In genomic region chr6:91751496-91751895, GRCh38 we compare ENCODE assay signal across 17 cellular contexts.
A peak's percentile ranks its signal among the peaks of the same experiment; 100 is the strongest.
DNase-seq lines count a peak whose midpoint lies in the region; ATAC-seq, FAIRE-seq and TF ChIP-seq lines count a peak whose summit lies in the region.
"Had no signal": no experiment of that assay in that cellular context is flagged by ENCODE, and none has a peak within 500 bp of the region (broad histone marks: within the 10 kb centered on the region; RNA-seq: fewer than 3 reads in every experiment).

No MANE protein-coding gene starts in this region.

- H3K27me3 ChIP-seq in foreskin keratinocyte: no peaks in the 10 kb centered on the region

- DNase-seq in LNCaP clone FGC (ENCODE audit: low read depth) (no peak), NCI-H748 (lab: John Stamatoyannopoulos, UW; ENCODE audit: unreplicated experiment) (peak; percentile 80), foreskin keratinocyte (no peak), superior temporal gyrus (ENCODE audit: extremely low spot score) (peak; percentile 36), NCI-H2227 treated with DMSO at 0.1 percent for 48 hours (lab: John Stamatoyannopoulos, UW) (no peak), SW480 (ENCODE audit: low spot score) (no peak), RCC 7860 (ENCODE audit: low spot score) (no peak)
- DNase-seq: CD8-positive, alpha-beta T cell; COR-L47; DMS153; DMS79 treated with DMSO at 0.1 percent for 48 hours; EL; GOT3; H9 had no signal

- no peak for FAIRE-seq in RCC 7860 (lab: Jason Lieb, UNC)
- FAIRE-seq: A549, D721Med, G401.6 had no signal

- no peak overlapping the region for H3K4me3 ChIP-seq in LNCaP clone FGC (ENCODE audit: low read depth, low read length)
- H3K4me3 ChIP-seq: A549 had no signal

- no peaks in the 10 kb centered on the region for H3K4me1 ChIP-seq in foreskin keratinocyte
- H3K4me1 ChIP-seq: A549 had no signal

- TF ChIP-seq CTCF in LNCaP clone FGC (IDR thresholded peaks at IDR 0.05; ENCODE audit: control insufficient read depth, extremely low read depth, insufficient read depth) (peak; percentile 15; the same call in 1 of the 2 replicates), foreskin keratinocyte (conservative IDR thresholded peaks at IDR 0.05) (peak; percentile 16)

- no peak for ATAC-seq in foreskin keratinocyte
- ATAC-seq: A549; CD8-positive, alpha-beta T cell had no signal

- no peak overlapping the region for H3K27ac ChIP-seq in foreskin keratinocyte
- H3K27ac ChIP-seq: A549 had no signal

Comparison
In these comparisons a context has a peak if more than half of its experiments do, and no peak if none do; other contexts are left out.
1. DNase-seq: peak in NCI-H748 (single experiment) and superior temporal gyrus (single experiment); none in LNCaP clone FGC (single experiment), foreskin keratinocyte (0 of 2), NCI-H2227 treated with DMSO at 0.1 percent for 48 hours (single experiment), SW480 (single experiment) and RCC 7860 (single experiment).